31 cellular contexts compared by ENCODE assay signal in genomic region chr2:16239296-16239850, GRCh38.
"Had no signal": no experiment of that assay in that cellular context is flagged by ENCODE, and none has a peak within 500 bp of the region (broad histone marks: within the 10 kb centered on the region; RNA-seq: fewer than 3 reads in every experiment).

No MANE protein-coding gene starts in this region.

- H3K27me3 ChIP-seq: ascending aorta, body of pancreas, MG63 had no signal

- H3K4me1 Mint-ChIP-seq: activated B cell treated with CpG ODN at 0.5 μM for 24 hours; activated CD4-positive, alpha-beta T cell treated with anti-CD3 and anti-CD28 coated beads, Interleukin-2, amount 10 ng/mL, durations not matched to agents 24 days and 14 days; activated naive CD8-positive, alpha-beta T cell treated with anti-CD3 and anti-CD28 coated beads, Interleukin-2, amount 50 U/mL, for 24 hours had no signal

- H3K9ac ChIP-seq: KMS-11 had no signal

- H3K9me3 ChIP-seq: ascending aorta, body of pancreas, MG63 had no signal

- H3K36me3 Mint-ChIP-seq: T-cell had no signal

- H3K27me3 Mint-ChIP-seq: activated CD4-positive, alpha-beta T cell treated with anti-CD3 and anti-CD28 coated beads, Interleukin-2, amount 10 ng/mL, durations not matched to agents 24 days and 14 days; activated naive CD8-positive, alpha-beta T cell treated with anti-CD3 and anti-CD28 coated beads, Interleukin-2, amount 50 U/mL, for 24 hours had no signal

- H3K4me1 ChIP-seq: ascending aorta, body of pancreas had no signal

- H3K4me3 Mint-ChIP-seq: activated B cell treated with CpG ODN at 0.5 μM for 24 hours; activated CD4-positive, alpha-beta T cell treated with anti-CD3 and anti-CD28 coated beads, Interleukin-2, amount 10 ng/mL, durations not matched to agents 24 days and 14 days; activated naive CD8-positive, alpha-beta T cell treated with anti-CD3 and anti-CD28 coated beads, Interleukin-2, amount 50 U/mL, for 24 hours; activated T-cell treated with anti-CD3 and anti-CD28 coated beads, Interleukin-2, amount 50 U/mL, for 24 hours; activated T-helper 1 cell treated with anti-CD3 and anti-CD28 coated beads, Interleukin-12 subunit alpha, Interleukin-12 subunit beta, Interleukin-2, Interleukin-4 antibody, amounts not matched to agents 30 ng/mL and 10 ng/mL and 1 ng/mL, durations not matched to agents 14 hours and 24 hours and 36 hours; T-cell had no signal

- H3K4me3 ChIP-seq: ascending aorta, body of pancreas, MG63, SK-N-MC had no signal

- H3K9me3 Mint-ChIP-seq: activated B cell treated with CpG ODN at 0.5 μM for 24 hours; activated CD4-positive, alpha-beta T cell treated with anti-CD3 and anti-CD28 coated beads, Interleukin-2, amount 10 ng/mL, durations not matched to agents 24 days and 14 days; activated naive CD8-positive, alpha-beta T cell treated with anti-CD3 and anti-CD28 coated beads, Interleukin-2, amount 50 U/mL, for 24 hours; activated T-helper 1 cell treated with anti-CD3 and anti-CD28 coated beads, Interleukin-12 subunit alpha, Interleukin-12 subunit beta, Interleukin-2, Interleukin-4 antibody, amounts not matched to agents 30 ng/mL and 10 ng/mL and 1 ng/mL, durations not matched to agents 14 hours and 24 hours and 36 hours had no signal

- H3K27ac Mint-ChIP-seq: activated B cell treated with CpG ODN at 0.5 μM for 24 hours; activated CD4-positive, alpha-beta T cell treated with anti-CD3 and anti-CD28 coated beads, Interleukin-2, amount 10 ng/mL, durations not matched to agents 24 days and 14 days; activated naive CD4-positive, alpha-beta T cell treated with anti-CD3 and anti-CD28 coated beads, Interleukin-2, amount 50 U/mL, for 72 hours; activated naive CD8-positive, alpha-beta T cell treated with anti-CD3 and anti-CD28 coated beads, Interleukin-2, amount 50 U/mL, for 24 hours; activated T-cell treated with anti-CD3 and anti-CD28 coated beads, Interleukin-2, amount 50 U/mL, for 24 hours; activated T-helper 1 cell treated with anti-CD3 and anti-CD28 coated beads, Interleukin-12 subunit alpha, Interleukin-12 subunit beta, Interleukin-2, Interleukin-4 antibody, amounts not matched to agents 30 ng/mL and 10 ng/mL and 1 ng/mL, durations not matched to agents 14 hours and 24 hours and 36 hours; T-cell had no signal

- DNase-seq: activated B cell treated with CpG ODN at 0.5 μM for 24 hours; activated CD4-positive, alpha-beta T cell treated with anti-CD3 and anti-CD28 coated beads for 1 hour; activated CD4-positive, alpha-beta T cell treated with anti-CD3 and anti-CD28 coated beads, Interleukin-2, amount 10 ng/mL, durations not matched to agents 24 days and 14 days; activated CD4-positive, alpha-beta T cell treated with anti-CD3 and anti-CD28 coated beads, Interleukin-2, amount 50 U/mL, for 48 hours; activated effector memory CD4-positive, alpha-beta T cell treated with Interleukin-2 at 50 U/mL for 16 hours; activated naive CD4-positive, alpha-beta T cell treated with Interleukin-2 at 50 U/mL for 16 hours; activated naive CD8-positive, alpha-beta T cell treated with anti-CD3 and anti-CD28 coated beads, Interleukin-2, amount 50 U/mL, for 24 hours; activated T-cell treated with anti-CD3 and anti-CD28 coated beads, Interleukin-2, amount 50 U/mL, for 24 hours; amniotic stem cell; body of pancreas; MG63; MV-4-11; NCI-H1092 treated with DMSO at 0.1 percent for 48 hours; NCI-H1417 treated with DMSO at 0.1 percent for 48 hours; NCI-H1694; NCI-H2029; NCI-H345; NCI-H510A; NCI-H526 treated with DMSO at 0.1 percent for 48 hours; NCI-H82; NK-92 treated with Interleukin-12 subunit alpha and Interleukin-12 subunit beta, amount 100 ng/mL, for 24 hours; OCI-M1; RPMI8226; T-cell; T-helper 2 cell; T1000 had no signal

- H3K27ac ChIP-seq: ascending aorta, body of pancreas, KMS-11, SK-N-MC had no signal

- H3K4me2 ChIP-seq: KMS-11 had no signal

- H3K36me3 ChIP-seq: ascending aorta, MG63 had no signal
